Comparison of ENCODE assay signal across 9 cellular contexts in genomic region chr12:29066061-29066588, GRCh38.
A peak's percentile ranks its signal among the peaks of the same experiment; 100 is the strongest.
DNase-seq lines count a peak whose midpoint lies in the region; ATAC-seq and TF ChIP-seq lines count a peak whose summit lies in the region.
"Had no signal": no experiment of that assay in that cellular context is flagged by ENCODE, and none has a peak within 500 bp of the region (broad histone marks: within the 10 kb centered on the region; RNA-seq: fewer than 3 reads in every experiment).

No MANE protein-coding gene starts in this region.

- DNase-seq in left cardiac atrium (peak; percentile 25), left ventricle myocardium inferior (no peak), NCI-H2029 (lab: John Stamatoyannopoulos, UW) (peak; percentile 12), NCI-H526 treated with DMSO at 0.1 percent for 48 hours (lab: John Stamatoyannopoulos, UW) (no peak), SHP77 (lab: John Stamatoyannopoulos, UW) (no peak)
- no peak for DNase-seq in NK-92 treated with Interleukin-12 subunit alpha and Interleukin-12 subunit beta, amount 100 ng/mL, for 24 hours (lab: John Stamatoyannopoulos, UW)
- DNase-seq: activated T-cell treated with anti-CD3 and anti-CD28 coated beads, Interleukin-2, amount 50 U/mL, for 4 hours had no signal

- no peaks in the 10 kb centered on the region for H3K9me3 ChIP-seq in left ventricle myocardium inferior (replicated peaks)

- H3K27ac ChIP-seq in left ventricle myocardium inferior (replicated peaks): no peak overlapping the region
- H3K27ac ChIP-seq in temporal lobe (ENCODE audit: low read depth, low read length): peak overlapping the region; percentile 82

- no peaks in the 10 kb centered on the region for H3K4me1 ChIP-seq in left ventricle myocardium inferior

- ATAC-seq in left cardiac atrium (peak; percentile 23 to 72), esophagus mucosa (peak; percentile 55)

- no peak for TF ChIP-seq CTCF in left ventricle myocardium inferior (IDR thresholded peaks at IDR 0.05; ENCODE audit: borderline replicate concordance)

- no peaks in the 10 kb centered on the region for H3K36me3 ChIP-seq in left ventricle myocardium inferior

- H3K27me3 ChIP-seq in left ventricle myocardium inferior (ENCODE audit: low read depth): no peaks in the 10 kb centered on the region

- no peak overlapping the region for H3K4me3 ChIP-seq in left ventricle myocardium inferior

- intact Hi-C loops in left cardiac atrium (cut with DNase I) (no loop called here), left ventricle myocardium inferior (cut with micrococcal nuclease) (no loop called here)

Comparison
In these comparisons a context has a peak if more than half of its experiments do, and no peak if none do; other contexts are left out.
1. DNase-seq: peak in left cardiac atrium (single experiment) and NCI-H2029 (single experiment); none in left ventricle myocardium inferior (single experiment), NCI-H526 treated with DMSO at 0.1 percent for 48 hours (single experiment), SHP77 (0 of 2) and NK-92 treated with Interleukin-12 subunit alpha and Interleukin-12 subunit beta, amount 100 ng/mL, for 24 hours (single experiment).